In genomic region chr10:94308866-94309265, GRCh38 we compare ENCODE assay signal across 21 cellular contexts.
"Had no signal": no experiment of that assay in that cellular context is flagged by ENCODE, and none has a peak within 500 bp of the region (broad histone marks: within the 10 kb centered on the region; RNA-seq: fewer than 3 reads in every experiment).

No MANE protein-coding gene starts in this region.

- H3K4me2 ChIP-seq: hepatocyte had no signal

- H3K79me2 ChIP-seq: hepatocyte had no signal

- H3K36me3 ChIP-seq: cardiac muscle cell, neutrophil, vagina, WERI-Rb-1 had no signal

- H3K27me3 ChIP-seq: ascending aorta, cardiac muscle cell, esophagus muscularis mucosa, hepatocyte, vagina had no signal

- H3K9me3 ChIP-seq: ascending aorta, esophagus muscularis mucosa, neutrophil, thoracic aorta, vagina had no signal

- H3K4me1 ChIP-seq: ascending aorta, vagina had no signal

- H2AFZ ChIP-seq: hepatocyte had no signal

- H3K27ac ChIP-seq: ascending aorta, cardiac muscle cell, esophagus muscularis mucosa, hepatocyte, neutrophil, thoracic aorta, vagina, WERI-Rb-1 had no signal

- H3K4me3 ChIP-seq: ascending aorta, cardiac muscle cell, esophagus muscularis mucosa, hepatocyte, thoracic aorta, vagina had no signal

- DNase-seq: activated CD4-positive, alpha-beta T cell treated with anti-CD3 and anti-CD28 coated beads, Interleukin-2, amount 50 U/mL, for 1 hour; activated CD4-positive, CD25-positive, alpha-beta regulatory T cell treated with anti-CD3 and anti-CD28 coated beads, Interleukin-2, amount 50 U/mL, for 72 hours; activated CD8-positive, alpha-beta T cell treated with anti-CD3 and anti-CD28 coated beads, Interleukin-2, amount 10 ng/mL, durations not matched to agents 7 days and 5 days; activated T-cell treated with anti-CD3 and anti-CD28 coated beads, Interleukin-2, amount 50 U/mL, for 1 hour; effector memory CD4-positive, alpha-beta T cell; glutamatergic neuron; left ventricle myocardium superior; retina; stimulated activated CD4-positive, alpha-beta T cell treated with anti-CD3 and anti-CD28 coated beads, Interleukin-4, amount 100 ng/mL, for 24 hours; stimulated activated naive CD4-positive, alpha-beta T cell treated with Interleukin-2 at 50 U/mL for 16 hours; T-helper 1 cell; WERI-Rb-1 had no signal

- ATAC-seq: activated CD8-positive, alpha-beta T cell treated with anti-CD3 and anti-CD28 coated beads, Interleukin-2, amount 10 ng/mL, durations not matched to agents 7 days and 5 days; activated naive CD4-positive, alpha-beta T cell treated with anti-CD3 and anti-CD28 coated beads, Interleukin-2, amount 50 U/mL, for 72 hours; activated T-helper 17 cell treated with anti-CD3 and anti-CD28 coated beads, Interleukin-2, amount 50 U/mL, for 72 hours; left ventricle myocardium superior had no signal
